ENCODE assay signal across 1 cellular context in genomic region chr1:102776074-102776473, GRCh38.
TF ChIP-seq lines count a peak whose summit lies in the region.

No MANE protein-coding gene starts in this region.

TF ChIP-seq in Ishikawa, 13 proteins besides CTCF, POLR2A, EP300 and RAD21 (continued from another document):
- TF ChIP-seq REST (IDR thresholded peaks at IDR 0.05; ENCODE audit: low read depth): no peak
